In the genomic region with DNA sequence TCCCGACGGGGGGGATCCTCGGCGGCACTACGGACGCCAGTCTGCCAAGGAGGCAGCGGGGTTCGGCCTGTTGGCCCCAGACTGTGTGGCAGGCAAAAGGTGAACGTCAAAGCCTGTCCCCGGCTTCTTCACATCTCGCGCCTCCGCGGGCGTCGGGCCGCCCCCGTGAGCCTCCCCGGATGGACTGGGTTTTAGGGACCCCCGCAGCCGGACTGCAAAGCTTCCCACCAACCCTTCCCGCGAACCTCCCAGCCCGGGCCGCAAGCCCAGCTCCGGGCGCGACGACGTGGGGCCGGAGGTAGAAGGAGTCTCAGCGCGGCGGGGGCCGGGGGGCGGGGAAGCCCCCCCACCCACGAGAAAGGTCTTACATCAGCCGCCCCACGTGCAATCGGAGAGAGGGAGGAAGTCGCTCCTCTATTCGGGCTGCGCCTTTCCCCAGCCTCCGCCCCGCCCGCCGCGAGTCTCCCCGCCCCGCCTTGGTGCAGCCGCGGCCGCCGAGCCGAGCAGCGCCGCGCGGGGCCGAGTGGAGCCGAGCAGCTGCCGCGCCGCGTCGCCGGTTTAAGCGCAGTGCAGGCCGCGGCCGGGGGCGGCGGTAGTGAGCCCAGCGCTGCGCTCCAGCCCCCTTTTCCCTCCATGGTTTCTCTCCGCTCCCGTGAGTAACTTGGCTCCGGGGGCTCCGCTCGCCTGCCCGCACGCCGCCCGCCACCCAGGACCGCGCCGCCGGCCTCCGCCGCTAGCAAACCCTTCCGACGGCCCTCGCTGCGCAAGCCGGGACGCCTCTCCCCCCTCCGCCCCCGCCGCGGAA, we compare ENCODE assay signal across 1 cellular context.
TF ChIP-seq lines count a peak whose summit lies in the region.

A gene (plus strand): TSS at position 623 of the 805 bp plus-strand sequence. CDS start 215 bp downstream, outside the sequence.

TF ChIP-seq in K562, 482 proteins besides CTCF, POLR2A, EP300 and RAD21 (continued from another document and continues in another):
- TF ChIP-seq, protein P1, sequence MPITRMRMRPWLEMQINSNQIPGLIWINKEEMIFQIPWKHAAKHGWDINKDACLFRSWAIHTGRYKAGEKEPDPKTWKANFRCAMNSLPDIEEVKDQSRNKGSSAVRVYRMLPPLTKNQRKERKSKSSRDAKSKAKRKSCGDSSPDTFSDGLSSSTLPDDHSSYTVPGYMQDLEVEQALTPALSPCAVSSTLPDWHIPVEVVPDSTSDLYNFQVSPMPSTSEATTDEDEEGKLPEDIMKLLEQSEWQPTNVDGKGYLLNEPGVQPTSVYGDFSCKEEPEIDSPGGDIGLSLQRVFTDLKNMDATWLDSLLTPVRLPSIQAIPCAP (CRISPR knock-in tag; IDR thresholded peaks at IDR 0.05; ENCODE audit: borderline replicate concordance): no peak
- peak; percentile 13; the same call in 1 of the 2 replicates for TF ChIP-seq ZNF239 (CRISPR knock-in tag; IDR thresholded peaks at IDR 0.05)
- TF ChIP-seq TBP (optimal IDR thresholded peaks at IDR 0.05; ENCODE audit: low read depth, low read length): no peak
- TF ChIP-seq, protein P2, sequence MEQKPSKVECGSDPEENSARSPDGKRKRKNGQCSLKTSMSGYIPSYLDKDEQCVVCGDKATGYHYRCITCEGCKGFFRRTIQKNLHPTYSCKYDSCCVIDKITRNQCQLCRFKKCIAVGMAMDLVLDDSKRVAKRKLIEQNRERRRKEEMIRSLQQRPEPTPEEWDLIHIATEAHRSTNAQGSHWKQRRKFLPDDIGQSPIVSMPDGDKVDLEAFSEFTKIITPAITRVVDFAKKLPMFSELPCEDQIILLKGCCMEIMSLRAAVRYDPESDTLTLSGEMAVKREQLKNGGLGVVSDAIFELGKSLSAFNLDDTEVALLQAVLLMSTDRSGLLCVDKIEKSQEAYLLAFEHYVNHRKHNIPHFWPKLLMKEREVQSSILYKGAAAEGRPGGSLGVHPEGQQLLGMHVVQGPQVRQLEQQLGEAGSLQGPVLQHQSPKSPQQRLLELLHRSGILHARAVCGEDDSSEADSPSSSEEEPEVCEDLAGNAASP (IDR thresholded peaks at IDR 0.05): no peak
- TF ChIP-seq ZNF224 (CRISPR knock-in tag; IDR thresholded peaks at IDR 0.05): no peak
- TF ChIP-seq, protein P3, sequence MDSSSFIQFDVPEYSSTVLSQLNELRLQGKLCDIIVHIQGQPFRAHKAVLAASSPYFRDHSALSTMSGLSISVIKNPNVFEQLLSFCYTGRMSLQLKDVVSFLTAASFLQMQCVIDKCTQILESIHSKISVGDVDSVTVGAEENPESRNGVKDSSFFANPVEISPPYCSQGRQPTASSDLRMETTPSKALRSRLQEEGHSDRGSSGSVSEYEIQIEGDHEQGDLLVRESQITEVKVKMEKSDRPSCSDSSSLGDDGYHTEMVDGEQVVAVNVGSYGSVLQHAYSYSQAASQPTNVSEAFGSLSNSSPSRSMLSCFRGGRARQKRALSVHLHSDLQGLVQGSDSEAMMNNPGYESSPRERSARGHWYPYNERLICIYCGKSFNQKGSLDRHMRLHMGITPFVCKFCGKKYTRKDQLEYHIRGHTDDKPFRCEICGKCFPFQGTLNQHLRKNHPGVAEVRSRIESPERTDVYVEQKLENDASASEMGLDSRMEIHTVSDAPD (CRISPR knock-in tag; IDR thresholded peaks at IDR 0.05): no peak
- no peak for TF ChIP-seq C11orf30 (IDR thresholded peaks at IDR 0.05; ENCODE audit: low read depth)
- TF ChIP-seq, protein P4, sequence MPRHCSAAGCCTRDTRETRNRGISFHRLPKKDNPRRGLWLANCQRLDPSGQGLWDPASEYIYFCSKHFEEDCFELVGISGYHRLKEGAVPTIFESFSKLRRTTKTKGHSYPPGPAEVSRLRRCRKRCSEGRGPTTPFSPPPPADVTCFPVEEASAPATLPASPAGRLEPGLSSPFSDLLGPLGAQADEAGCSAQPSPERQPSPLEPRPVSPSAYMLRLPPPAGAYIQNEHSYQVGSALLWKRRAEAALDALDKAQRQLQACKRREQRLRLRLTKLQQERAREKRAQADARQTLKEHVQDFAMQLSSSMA (CRISPR knock-in tag; IDR thresholded peaks at IDR 0.05): peak; percentile 88; the same call in 1 of the 2 replicates
- TF ChIP-seq HNRNPK (IDR thresholded peaks at IDR 0.05; ENCODE audit: low read depth, low read length, poor library complexity, severe bottlenecking): peak; percentile 29
- peak; percentile 83 for TF ChIP-seq NEUROD1 (IDR thresholded peaks at IDR 0.05; ENCODE audit: borderline replicate concordance, low read depth, low read length, partially characterized antibody)
- TF ChIP-seq ZNF79 (CRISPR knock-in tag; IDR thresholded peaks at IDR 0.05; ENCODE audit: low read depth): peak; percentile 42; the same call in 1 of the 2 replicates
- TF ChIP-seq MECOM (CRISPR knock-in tag; IDR thresholded peaks at IDR 0.05): no peak
- TF ChIP-seq RBM39 (optimal IDR thresholded peaks at IDR 0.05; ENCODE audit: low read depth, low read length): no peak
- TF ChIP-seq ZFP1 (CRISPR knock-in tag; IDR thresholded peaks at IDR 0.05): no peak
- TF ChIP-seq, protein P5, sequence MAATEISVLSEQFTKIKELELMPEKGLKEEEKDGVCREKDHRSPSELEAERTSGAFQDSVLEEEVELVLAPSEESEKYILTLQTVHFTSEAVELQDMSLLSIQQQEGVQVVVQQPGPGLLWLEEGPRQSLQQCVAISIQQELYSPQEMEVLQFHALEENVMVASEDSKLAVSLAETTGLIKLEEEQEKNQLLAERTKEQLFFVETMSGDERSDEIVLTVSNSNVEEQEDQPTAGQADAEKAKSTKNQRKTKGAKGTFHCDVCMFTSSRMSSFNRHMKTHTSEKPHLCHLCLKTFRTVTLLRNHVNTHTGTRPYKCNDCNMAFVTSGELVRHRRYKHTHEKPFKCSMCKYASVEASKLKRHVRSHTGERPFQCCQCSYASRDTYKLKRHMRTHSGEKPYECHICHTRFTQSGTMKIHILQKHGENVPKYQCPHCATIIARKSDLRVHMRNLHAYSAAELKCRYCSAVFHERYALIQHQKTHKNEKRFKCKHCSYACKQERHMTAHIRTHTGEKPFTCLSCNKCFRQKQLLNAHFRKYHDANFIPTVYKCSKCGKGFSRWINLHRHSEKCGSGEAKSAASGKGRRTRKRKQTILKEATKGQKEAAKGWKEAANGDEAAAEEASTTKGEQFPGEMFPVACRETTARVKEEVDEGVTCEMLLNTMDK (IDR thresholded peaks at IDR 0.05; ENCODE audit: borderline replicate concordance, insufficient read depth, low read depth, low read length, poor library complexity, severe bottlenecking): peak; percentile 73
- TF ChIP-seq ZNF311 (CRISPR knock-in tag; IDR thresholded peaks at IDR 0.05): no peak
- TF ChIP-seq BACH1 (tag; IDR thresholded peaks at IDR 0.05): no peak
- no peak for TF ChIP-seq EZH2 (IDR thresholded peaks at IDR 0.05; ENCODE audit: borderline replicate concordance, low read depth, low read length)
- TF ChIP-seq CBFB (CRISPR knock-in tag; IDR thresholded peaks at IDR 0.05): peak; percentile 56; the same call in 1 of the 2 replicates
- TF ChIP-seq CREBBP (IDR thresholded peaks at IDR 0.05; ENCODE audit: low read depth, low read length): no peak
- TF ChIP-seq ETV6 (IDR thresholded peaks at IDR 0.05; ENCODE audit: borderline replicate concordance in 1 of 2, low read depth in 2 of 2, low read length in 1 of 2): no peak
- peak; percentile 73; the same call in 1 of the 2 replicates for TF ChIP-seq ETV6 (CRISPR knock-in tag; IDR thresholded peaks at IDR 0.05; ENCODE audit: borderline replicate concordance)
- no peak for TF ChIP-seq TAF15 (IDR thresholded peaks at IDR 0.05; ENCODE audit: low read depth, low read length)
- peak; percentile 46 for TF ChIP-seq U2AF1 (optimal IDR thresholded peaks at IDR 0.05; ENCODE audit: low read depth, low read length)
- TF ChIP-seq CC2D1A (IDR thresholded peaks at IDR 0.05): peak; percentile 15; the same call in 1 of the 2 replicates
- peak; percentile 59 for TF ChIP-seq SAP30 (IDR thresholded peaks at IDR 0.05; ENCODE audit: borderline replicate concordance, insufficient read depth, low read depth, low read length, poor library complexity, severe bottlenecking)
- peak; percentile 80 for TF ChIP-seq CHD1 (IDR thresholded peaks at IDR 0.05; ENCODE audit: low read length)
- TF ChIP-seq SAFB2 (IDR thresholded peaks at IDR 0.05; ENCODE audit: borderline replicate concordance, low read depth, low read length, severe bottlenecking): no peak
- no peak for TF ChIP-seq KDM5B (IDR thresholded peaks at IDR 0.05; ENCODE audit: insufficient replicate concordance, low read depth, low read length)
- TF ChIP-seq, protein P6, sequence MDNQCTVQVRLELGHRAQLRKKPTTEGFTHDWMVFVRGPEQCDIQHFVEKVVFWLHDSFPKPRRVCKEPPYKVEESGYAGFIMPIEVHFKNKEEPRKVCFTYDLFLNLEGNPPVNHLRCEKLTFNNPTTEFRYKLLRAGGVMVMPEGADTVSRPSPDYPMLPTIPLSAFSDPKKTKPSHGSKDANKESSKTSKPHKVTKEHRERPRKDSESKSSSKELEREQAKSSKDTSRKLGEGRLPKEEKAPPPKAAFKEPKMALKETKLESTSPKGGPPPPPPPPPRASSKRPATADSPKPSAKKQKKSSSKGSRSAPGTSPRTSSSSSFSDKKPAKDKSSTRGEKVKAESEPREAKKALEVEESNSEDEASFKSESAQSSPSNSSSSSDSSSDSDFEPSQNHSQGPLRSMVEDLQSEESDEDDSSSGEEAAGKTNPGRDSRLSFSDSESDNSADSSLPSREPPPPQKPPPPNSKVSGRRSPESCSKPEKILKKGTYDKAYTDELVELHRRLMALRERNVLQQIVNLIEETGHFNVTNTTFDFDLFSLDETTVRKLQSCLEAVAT (IDR thresholded peaks at IDR 0.05): peak; percentile 63 to 90; a peak in 3 of 4 replicates
- TF ChIP-seq, protein P7, sequence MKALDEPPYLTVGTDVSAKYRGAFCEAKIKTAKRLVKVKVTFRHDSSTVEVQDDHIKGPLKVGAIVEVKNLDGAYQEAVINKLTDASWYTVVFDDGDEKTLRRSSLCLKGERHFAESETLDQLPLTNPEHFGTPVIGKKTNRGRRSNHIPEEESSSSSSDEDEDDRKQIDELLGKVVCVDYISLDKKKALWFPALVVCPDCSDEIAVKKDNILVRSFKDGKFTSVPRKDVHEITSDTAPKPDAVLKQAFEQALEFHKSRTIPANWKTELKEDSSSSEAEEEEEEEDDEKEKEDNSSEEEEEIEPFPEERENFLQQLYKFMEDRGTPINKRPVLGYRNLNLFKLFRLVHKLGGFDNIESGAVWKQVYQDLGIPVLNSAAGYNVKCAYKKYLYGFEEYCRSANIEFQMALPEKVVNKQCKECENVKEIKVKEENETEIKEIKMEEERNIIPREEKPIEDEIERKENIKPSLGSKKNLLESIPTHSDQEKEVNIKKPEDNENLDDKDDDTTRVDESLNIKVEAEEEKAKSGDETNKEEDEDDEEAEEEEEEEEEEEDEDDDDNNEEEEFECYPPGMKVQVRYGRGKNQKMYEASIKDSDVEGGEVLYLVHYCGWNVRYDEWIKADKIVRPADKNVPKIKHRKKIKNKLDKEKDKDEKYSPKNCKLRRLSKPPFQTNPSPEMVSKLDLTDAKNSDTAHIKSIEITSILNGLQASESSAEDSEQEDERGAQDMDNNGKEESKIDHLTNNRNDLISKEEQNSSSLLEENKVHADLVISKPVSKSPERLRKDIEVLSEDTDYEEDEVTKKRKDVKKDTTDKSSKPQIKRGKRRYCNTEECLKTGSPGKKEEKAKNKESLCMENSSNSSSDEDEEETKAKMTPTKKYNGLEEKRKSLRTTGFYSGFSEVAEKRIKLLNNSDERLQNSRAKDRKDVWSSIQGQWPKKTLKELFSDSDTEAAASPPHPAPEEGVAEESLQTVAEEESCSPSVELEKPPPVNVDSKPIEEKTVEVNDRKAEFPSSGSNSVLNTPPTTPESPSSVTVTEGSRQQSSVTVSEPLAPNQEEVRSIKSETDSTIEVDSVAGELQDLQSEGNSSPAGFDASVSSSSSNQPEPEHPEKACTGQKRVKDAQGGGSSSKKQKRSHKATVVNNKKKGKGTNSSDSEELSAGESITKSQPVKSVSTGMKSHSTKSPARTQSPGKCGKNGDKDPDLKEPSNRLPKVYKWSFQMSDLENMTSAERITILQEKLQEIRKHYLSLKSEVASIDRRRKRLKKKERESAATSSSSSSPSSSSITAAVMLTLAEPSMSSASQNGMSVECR (CRISPR knock-in tag; IDR thresholded peaks at IDR 0.05): peak; percentile 78
- no peak; the same call in none of the 2 replicates for TF ChIP-seq GTF2F1 (IDR thresholded peaks at IDR 0.05; ENCODE audit: low read depth, low read length)
- TF ChIP-seq HLTF (IDR thresholded peaks at IDR 0.05): 0 out of 2 replicates have a peak, but pooled peaks have one; percentile 43
- TF ChIP-seq, protein P8, sequence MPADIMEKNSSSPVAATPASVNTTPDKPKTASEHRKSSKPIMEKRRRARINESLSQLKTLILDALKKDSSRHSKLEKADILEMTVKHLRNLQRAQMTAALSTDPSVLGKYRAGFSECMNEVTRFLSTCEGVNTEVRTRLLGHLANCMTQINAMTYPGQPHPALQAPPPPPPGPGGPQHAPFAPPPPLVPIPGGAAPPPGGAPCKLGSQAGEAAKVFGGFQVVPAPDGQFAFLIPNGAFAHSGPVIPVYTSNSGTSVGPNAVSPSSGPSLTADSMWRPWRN (IDR thresholded peaks at IDR 0.05; ENCODE audit: low read depth): no peak
- no peak for TF ChIP-seq KAT2B (IDR thresholded peaks at IDR 0.05; ENCODE audit: low read depth, low read length)
- TF ChIP-seq ZNF644 (tag; IDR thresholded peaks at IDR 0.05; ENCODE audit: low read depth): no peak; the same call in 1 of the 2 replicates
- TF ChIP-seq ZNF436 (CRISPR knock-in tag; IDR thresholded peaks at IDR 0.05): no peak
- TF ChIP-seq POLR3A (IDR thresholded peaks at IDR 0.05; ENCODE audit: borderline replicate concordance, extremely low read depth, insufficient read depth, insufficient read length): no peak
- no peak for TF ChIP-seq IRF2 (CRISPR knock-in tag; IDR thresholded peaks at IDR 0.05)
- TF ChIP-seq, protein P9, sequence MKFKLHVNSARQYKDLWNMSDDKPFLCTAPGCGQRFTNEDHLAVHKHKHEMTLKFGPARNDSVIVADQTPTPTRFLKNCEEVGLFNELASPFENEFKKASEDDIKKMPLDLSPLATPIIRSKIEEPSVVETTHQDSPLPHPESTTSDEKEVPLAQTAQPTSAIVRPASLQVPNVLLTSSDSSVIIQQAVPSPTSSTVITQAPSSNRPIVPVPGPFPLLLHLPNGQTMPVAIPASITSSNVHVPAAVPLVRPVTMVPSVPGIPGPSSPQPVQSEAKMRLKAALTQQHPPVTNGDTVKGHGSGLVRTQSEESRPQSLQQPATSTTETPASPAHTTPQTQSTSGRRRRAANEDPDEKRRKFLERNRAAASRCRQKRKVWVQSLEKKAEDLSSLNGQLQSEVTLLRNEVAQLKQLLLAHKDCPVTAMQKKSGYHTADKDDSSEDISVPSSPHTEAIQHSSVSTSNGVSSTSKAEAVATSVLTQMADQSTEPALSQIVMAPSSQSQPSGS (CRISPR knock-in tag; IDR thresholded peaks at IDR 0.05): no peak; the same call in 1 of the 2 replicates
- peak; percentile 61; the same call in 1 of the 2 replicates for TF ChIP-seq NBN (IDR thresholded peaks at IDR 0.05; ENCODE audit: low read depth)
- TF ChIP-seq, protein P10, sequence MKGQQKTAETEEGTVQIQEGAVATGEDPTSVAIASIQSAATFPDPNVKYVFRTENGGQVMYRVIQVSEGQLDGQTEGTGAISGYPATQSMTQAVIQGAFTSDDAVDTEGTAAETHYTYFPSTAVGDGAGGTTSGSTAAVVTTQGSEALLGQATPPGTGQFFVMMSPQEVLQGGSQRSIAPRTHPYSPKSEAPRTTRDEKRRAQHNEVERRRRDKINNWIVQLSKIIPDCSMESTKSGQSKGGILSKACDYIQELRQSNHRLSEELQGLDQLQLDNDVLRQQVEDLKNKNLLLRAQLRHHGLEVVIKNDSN (CRISPR knock-in tag; IDR thresholded peaks at IDR 0.05): peak; percentile 56
- TF ChIP-seq, protein P11, sequence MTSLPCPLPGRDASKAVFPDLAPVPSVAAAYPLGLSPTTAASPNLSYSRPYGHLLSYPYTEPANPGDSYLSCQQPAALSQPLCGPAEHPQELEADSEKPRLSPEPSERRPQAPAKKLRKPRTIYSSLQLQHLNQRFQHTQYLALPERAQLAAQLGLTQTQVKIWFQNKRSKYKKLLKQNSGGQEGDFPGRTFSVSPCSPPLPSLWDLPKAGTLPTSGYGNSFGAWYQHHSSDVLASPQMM (CRISPR knock-in tag; IDR thresholded peaks at IDR 0.05): no peak
- TF ChIP-seq NCOA4 (IDR thresholded peaks at IDR 0.05; ENCODE audit: partially characterized antibody): no peak
- TF ChIP-seq PHB2 (IDR thresholded peaks at IDR 0.05; ENCODE audit: low read depth): no peak
